Comparison of ENCODE assay signal across 1 cellular context in genomic region chr21:18499761-18500376, GRCh38.
TF ChIP-seq lines count a peak whose summit lies in the region.

No MANE protein-coding gene starts in this region.

TF ChIP-seq in GM23338, 12 proteins besides CTCF, POLR2A, EP300 and RAD21 (continued from another document):
- TF ChIP-seq ZNF462 (CRISPR knock-in tag; IDR thresholded peaks at IDR 0.05) (no peak), POLR2AphosphoS5 (IDR thresholded peaks at IDR 0.05; ENCODE audit: low read depth) (no peak), ZNF114 (CRISPR knock-in tag; IDR thresholded peaks at IDR 0.05) (no peak), NANOG (IDR thresholded peaks at IDR 0.05; ENCODE audit: borderline replicate concordance) (no peak), REST (IDR thresholded peaks at IDR 0.05; ENCODE audit: unreplicated experiment) (no peak), ZNF331 (CRISPR knock-in tag; IDR thresholded peaks at IDR 0.05; ENCODE audit: low read depth) (no peak)
